ENCODE assay signal across 1 cellular context in the genomic region with DNA sequence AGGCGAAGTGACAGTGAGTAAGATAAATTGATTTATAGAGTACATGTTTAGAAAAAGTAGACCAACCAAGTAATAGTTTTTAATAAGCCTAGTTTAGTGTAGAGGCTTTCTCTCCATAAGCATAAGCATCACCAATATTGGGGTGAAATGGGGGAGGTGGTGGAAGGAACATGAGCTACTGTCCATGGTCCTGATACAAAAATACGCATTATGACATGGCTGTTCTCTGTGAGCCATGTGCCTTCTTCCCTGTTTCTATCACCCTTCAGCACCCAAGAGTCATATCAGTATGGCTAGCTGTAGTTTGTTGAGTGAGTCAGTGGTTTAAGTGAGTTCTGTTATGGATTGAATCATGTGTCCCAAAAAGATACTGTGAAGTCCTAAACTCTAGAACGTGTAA.
TF ChIP-seq lines count a peak whose summit lies in the region.

No MANE protein-coding gene starts in this region.

TF ChIP-seq in WTC11, 78 proteins besides CTCF, POLR2A, EP300 and RAD21 (continued from another document):
- no peak for TF ChIP-seq E2F5 (CRISPR knock-in tag; IDR thresholded peaks at IDR 0.05)
- TF ChIP-seq NFYB (CRISPR knock-in tag; conservative IDR thresholded peaks at IDR 0.05; ENCODE audit: low read depth): no peak
- no peak for TF ChIP-seq TP53 (CRISPR knock-in tag; IDR thresholded peaks at IDR 0.05)
- TF ChIP-seq ETV6 (CRISPR knock-in tag; IDR thresholded peaks at IDR 0.05): no peak
- TF ChIP-seq NR2C2 (CRISPR knock-in tag; IDR thresholded peaks at IDR 0.05): no peak
- TF ChIP-seq RORB (CRISPR knock-in tag; IDR thresholded peaks at IDR 0.05): no peak
- no peak for TF ChIP-seq TEAD4 (CRISPR knock-in tag; IDR thresholded peaks at IDR 0.05)
- TF ChIP-seq ZNF423 (CRISPR knock-in tag; IDR thresholded peaks at IDR 0.05): no peak
- TF ChIP-seq, protein P1, sequence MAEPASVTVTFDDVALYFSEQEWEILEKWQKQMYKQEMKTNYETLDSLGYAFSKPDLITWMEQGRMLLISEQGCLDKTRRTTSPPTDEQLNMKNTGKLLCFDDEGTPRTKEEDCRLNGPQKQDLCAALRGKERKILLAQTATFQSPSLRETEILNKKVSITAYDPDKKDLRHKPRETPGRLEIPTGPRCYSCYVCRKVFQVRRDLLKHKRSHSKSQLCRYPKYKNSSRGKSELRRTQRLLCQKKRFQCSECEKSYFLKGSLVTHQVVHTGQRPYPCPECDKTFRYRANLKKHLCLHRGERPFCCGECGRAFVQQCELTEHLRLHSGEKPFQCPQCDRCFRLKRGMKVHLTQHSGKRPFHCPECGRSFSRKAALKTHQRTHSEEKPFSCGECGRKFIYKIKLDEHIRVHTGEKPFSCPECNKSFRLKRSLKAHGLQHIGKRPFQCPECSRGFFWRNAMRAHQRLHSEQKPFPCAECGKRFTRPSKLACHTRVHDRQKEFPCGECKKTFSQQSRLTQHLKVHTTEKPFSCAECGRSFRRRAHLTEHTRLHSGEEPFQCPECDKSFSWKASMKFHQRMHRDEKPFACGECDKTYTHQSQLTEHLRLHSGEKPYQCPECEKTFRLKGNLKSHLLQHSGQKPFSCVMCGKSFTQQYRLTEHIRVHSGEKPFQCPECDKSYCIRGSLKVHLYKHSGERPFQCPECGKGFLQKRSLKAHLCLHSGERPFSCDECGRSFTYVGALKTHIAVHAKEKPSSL (CRISPR knock-in tag; conservative IDR thresholded peaks at IDR 0.05): no peak
- no peak for TF ChIP-seq ZNF512 (CRISPR knock-in tag; IDR thresholded peaks at IDR 0.05; ENCODE audit: borderline replicate concordance)
- no peak for TF ChIP-seq NFATC4 (CRISPR knock-in tag; IDR thresholded peaks at IDR 0.05)
- TF ChIP-seq TCF7 (CRISPR knock-in tag; IDR thresholded peaks at IDR 0.05; ENCODE audit: low read depth): no peak
